17 cellular contexts compared by ENCODE assay signal in genomic region chr5:83029912-83030311, GRCh38. TPM values are rescaled to one million over a fixed set of nuclear protein-coding genes. Genes with fewer than 3 reads are reported as not detected.
DNase-seq lines count a peak whose midpoint lies in the region; ATAC-seq and TF ChIP-seq lines count a peak whose summit lies in the region.
"Had no signal": no experiment of that assay in that cellular context is flagged by ENCODE, and none has a peak within 500 bp of the region (broad histone marks: within the 10 kb centered on the region; RNA-seq: fewer than 3 reads in every experiment).

No MANE protein-coding gene starts in this region.

- H3K4me3 ChIP-seq in AG04450 (ENCODE audit: low read depth, low read length): no peak overlapping the region
- no peak overlapping the region for H3K4me3 ChIP-seq in brain microvascular endothelial cell (ENCODE audit: low read depth, low read length)
- H3K4me3 ChIP-seq: adrenal gland, dorsolateral prefrontal cortex had no signal

- TF ChIP-seq CTCF in AG04450 (IDR thresholded peaks at IDR 0.05; ENCODE audit: low read depth, low read length): no peak
- TF ChIP-seq CTCF in brain microvascular endothelial cell (IDR thresholded peaks at IDR 0.05; ENCODE audit: low read depth, low read length, missing control alignments): no peak
- no peak for TF ChIP-seq CTCF in GM13976 (IDR thresholded peaks at IDR 0.05; ENCODE audit: borderline replicate concordance, control extremely low read depth, extremely low read depth, insufficient read depth, missing control alignments)

- DNase-seq in AG04450 (ENCODE audit: low read depth, low spot score) (peak; percentile 21), GM04504 (ENCODE audit: low read depth) (peak; percentile 25), brain microvascular endothelial cell (peak; percentile 68), islet precursor cell (peak; percentile 70), GDM1 (lab: John Stamatoyannopoulos, UW) (no peak), GM13976 (ENCODE audit: low spot score) (no peak), hippocampal formation (lab: John Stamatoyannopoulos, UW) (no peak)
- DNase-seq: activated CD4-positive, CD25-positive, alpha-beta regulatory T cell treated with anti-CD3 and anti-CD28 coated beads, Interleukin-2, amount 50 U/mL, for 72 hours; activated T-cell treated with anti-CD3 and anti-CD28 coated beads, Interleukin-2, amount 50 U/mL, for 1 hour; adrenal gland; dorsolateral prefrontal cortex; left cardiac atrium; NCI-H1092; NCI-H524; stimulated activated CD4-positive, alpha-beta T cell treated with anti-CD3 and anti-CD28 coated beads, Interleukin-4, amount 100 ng/mL, for 24 hours had no signal

- H3K9me3 ChIP-seq in AG04450 (ENCODE audit: control insufficient read depth, insufficient read depth, low read length): no peaks in the 10 kb centered on the region
- H3K9me3 ChIP-seq: adrenal gland had no signal

- no peak for ATAC-seq in GM19395 (IDR thresholded peaks at IDR 0.05; ENCODE audit: unreplicated experiment)

- H3K27me3 ChIP-seq in AG04450 (ENCODE audit: control insufficient read depth, insufficient read depth, low read length) (no peaks in the 10 kb centered on the region), brain microvascular endothelial cell (replicated peaks) (no peaks in the 10 kb centered on the region)
- H3K27me3 ChIP-seq: adrenal gland, dorsolateral prefrontal cortex had no signal

- CTCF ChIA-PET in AG04450 (lab: Charles Lee): no interaction called here

- in situ Hi-C loops in brain microvascular endothelial cell (cut with HindIII; ENCODE audit: low pct_ligation_motif_present, low sequenced_read_pairs): no loop called here
- in situ Hi-C loops in GM13976 (cut with MboI; ENCODE audit: low sequenced_read_pairs, unreplicated experiment): no loop called here

- H3K36me3 ChIP-seq in brain microvascular endothelial cell (replicated peaks): no peaks in the 10 kb centered on the region
- H3K36me3 ChIP-seq: adrenal gland had no signal

- H3K27ac ChIP-seq in AG04450 (ENCODE audit: low read depth, low read length) (no peak overlapping the region), brain microvascular endothelial cell (no peak overlapping the region)
- H3K27ac ChIP-seq: adrenal gland, C4-2B, dorsolateral prefrontal cortex had no signal

- POLR2A ChIA-PET in AG04450 (lab: Yijun Ruan, JAX): interaction anchor here (0.6 kb wide), 1 partner anchor 105 kb away, joined by 3 read pairs; no protein-coding TSS in a partner anchor

RNA-seq across cellular contexts. Expression of gene TMEM167A, which starts 47.3 kb away (rescaled TPM):
- polyA plus RNA-seq in AG04450 (2011; rRNA removed): 88.3 and 149 TPM in 2 replicates
- polyA minus RNA-seq in AG04450 (2011; rRNA and poly(A)+ RNA removed): 25.8 and 50.7 TPM in 2 replicates

RNA-seq across cellular contexts. Expression of gene XRCC4, which starts 47.4 kb away (rescaled TPM):
- polyA plus RNA-seq in AG04450 (2011; rRNA removed): 2.8 and 4.2 TPM in 2 replicates
- 0.60 and 2.6 TPM in 2 replicates for polyA minus RNA-seq in AG04450 (2011; rRNA and poly(A)+ RNA removed)

Comparison
In these comparisons a context has a peak if more than half of its experiments do, and no peak if none do; other contexts are left out.
1. DNase-seq: peak in AG04450 (single experiment), GM04504 (single experiment), brain microvascular endothelial cell (single experiment) and islet precursor cell (single experiment); none in GDM1 (single experiment), GM13976 (single experiment) and hippocampal formation (0 of 2).